2 cellular contexts compared by ENCODE assay signal in genomic region chr22:24236656-24237055, GRCh38.
TF ChIP-seq lines count a peak whose summit lies in the region.

No MANE protein-coding gene starts in this region.

TF ChIP-seq in SK-N-SH, 30 proteins besides CTCF, POLR2A, EP300 and RAD21 (continued from another document):
- no peak for TF ChIP-seq IRF3 (IDR thresholded peaks at IDR 0.05; ENCODE audit: low read depth, low read length)
- no peak for TF ChIP-seq NRF1 (IDR thresholded peaks at IDR 0.05; ENCODE audit: low read depth, low read length)
- TF ChIP-seq YY1 (IDR thresholded peaks at IDR 0.05; ENCODE audit: low read depth) = no peak
- TF ChIP-seq FOXJ3 (CRISPR knock-in tag; IDR thresholded peaks at IDR 0.05) = no peak
- TF ChIP-seq TEAD4 (IDR thresholded peaks at IDR 0.05; ENCODE audit: borderline replicate concordance, insufficient read depth) = no peak
- no peak for TF ChIP-seq TCF12 (IDR thresholded peaks at IDR 0.05)
- no peak for TF ChIP-seq PBX3 (IDR thresholded peaks at IDR 0.05)
- TF ChIP-seq REST (IDR thresholded peaks at IDR 0.05; ENCODE audit: low read depth, low read length) = no peak
- no peak for TF ChIP-seq RCOR1 (IDR thresholded peaks at IDR 0.05; ENCODE audit: low read length)
- TF ChIP-seq JUND (IDR thresholded peaks at IDR 0.05) = no peak
- TF ChIP-seq GABPA (IDR thresholded peaks at IDR 0.05; ENCODE audit: low read depth) = no peak
- no peak for TF ChIP-seq NFIC (IDR thresholded peaks at IDR 0.05; ENCODE audit: borderline replicate concordance)
- TF ChIP-seq USF1 (IDR thresholded peaks at IDR 0.05; ENCODE audit: borderline replicate concordance, low read depth) = no peak
- no peak for TF ChIP-seq MEF2A (IDR thresholded peaks at IDR 0.05; ENCODE audit: borderline replicate concordance, low read depth)

TF ChIP-seq in WTC11, 78 proteins besides CTCF, POLR2A, EP300 and RAD21 (continued from another document):
- TF ChIP-seq ESRRA (CRISPR knock-in tag; IDR thresholded peaks at IDR 0.05; ENCODE audit: borderline replicate concordance) (no peak), EMX1 (CRISPR knock-in tag; IDR thresholded peaks at IDR 0.05) (no peak), ELF4 (CRISPR knock-in tag; IDR thresholded peaks at IDR 0.05; ENCODE audit: low read depth) (no peak), ZNF512 (CRISPR knock-in tag; IDR thresholded peaks at IDR 0.05; ENCODE audit: borderline replicate concordance) (no peak), PREB (CRISPR knock-in tag; IDR thresholded peaks at IDR 0.05; ENCODE audit: borderline replicate concordance) (no peak), JUN (CRISPR knock-in tag; IDR thresholded peaks at IDR 0.05) (no peak), ZNF121 (CRISPR knock-in tag; IDR thresholded peaks at IDR 0.05) (no peak), PRDM15 (CRISPR knock-in tag; IDR thresholded peaks at IDR 0.05) (no peak), SOX15 (CRISPR knock-in tag; IDR thresholded peaks at IDR 0.05) (no peak), ZNF263 (CRISPR knock-in tag; IDR thresholded peaks at IDR 0.05; ENCODE audit: low read depth) (no peak), STAT6 (CRISPR knock-in tag; conservative IDR thresholded peaks at IDR 0.05; ENCODE audit: low read depth) (no peak), ZNF232 (CRISPR knock-in tag; IDR thresholded peaks at IDR 0.05) (no peak), ATF2 (CRISPR knock-in tag; IDR thresholded peaks at IDR 0.05; ENCODE audit: borderline replicate concordance, low read depth) (no peak)
